Comparison of ENCODE assay signal across 23 cellular contexts in the genomic region with DNA sequence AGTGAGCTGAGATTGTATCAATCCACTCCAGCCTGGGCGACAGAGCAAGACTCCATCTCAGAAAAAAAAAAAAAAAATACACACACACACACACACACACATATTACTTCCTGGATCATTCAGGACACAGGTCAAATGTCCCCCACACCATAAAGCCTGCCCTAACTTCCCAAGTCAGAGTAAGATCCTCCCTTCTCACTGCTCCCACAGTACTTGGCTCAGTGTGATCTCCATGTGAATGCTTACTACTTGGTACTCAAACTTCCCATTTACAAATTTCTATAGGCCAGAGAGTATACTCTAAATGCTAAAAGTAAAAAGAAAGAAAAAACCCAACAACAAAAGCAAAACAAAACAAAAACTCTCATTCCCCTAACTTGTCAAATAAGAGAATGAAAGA.
"Had no signal": no experiment of that assay in that cellular context is flagged by ENCODE, and none has a peak within 500 bp of the region (broad histone marks: within the 10 kb centered on the region; RNA-seq: fewer than 3 reads in every experiment).

No MANE protein-coding gene starts in this region.

- H3K4me1 Mint-ChIP-seq: memory B cell; naive thymus-derived CD4-positive, alpha-beta T cell had no signal

- H3K4me1 ChIP-seq: colonic mucosa, foreskin keratinocyte, gastroesophageal sphincter, heart left ventricle, left lung, lower lobe of right lung had no signal

- H3K27me3 ChIP-seq: colonic mucosa, esophagus muscularis mucosa, foreskin keratinocyte, gastroesophageal sphincter, heart left ventricle, hepatocyte, left lung had no signal

- ATAC-seq: foreskin keratinocyte; gastroesophageal sphincter; heart left ventricle; left cardiac atrium; left lung; left ventricle myocardium superior; lower lobe of right lung; naive thymus-derived CD4-positive, alpha-beta T cell had no signal

- H3K79me2 ChIP-seq: hepatocyte had no signal

- H3K36me3 ChIP-seq: colonic mucosa, esophagus muscularis mucosa, gastroesophageal sphincter, heart left ventricle, left lung, lower lobe of right lung had no signal

- DNase-seq: colonic mucosa; cortex of kidney; effector CD4-positive, alpha-beta T cell; effector memory CD4-positive, alpha-beta T cell; foreskin keratinocyte; heart left ventricle; hypothalamus; left cardiac atrium; left lung; left ventricle myocardium superior; lower lobe of right lung; mesendoderm; midbrain; naive thymus-derived CD4-positive, alpha-beta T cell had no signal

- FAIRE-seq: endothelial cell of umbilical vein, frontal cortex, islet of Langerhans, keratinocyte had no signal

- H3K27ac Mint-ChIP-seq: dendritic cell treated with granulocyte-macrophage colony-stimulating factor and Interleukin-4, amounts not matched to agents 40 ng/mL and 50 ng/mL, for 4 days; memory B cell; naive thymus-derived CD4-positive, alpha-beta T cell had no signal

- H3K4me3 ChIP-seq: colonic mucosa, esophagus muscularis mucosa, gastroesophageal sphincter, heart left ventricle, hepatocyte, left lung, lower lobe of right lung had no signal

- H3K4me3 Mint-ChIP-seq: dendritic cell treated with granulocyte-macrophage colony-stimulating factor and Interleukin-4, amounts not matched to agents 40 ng/mL and 50 ng/mL, for 4 days; memory B cell; naive thymus-derived CD4-positive, alpha-beta T cell had no signal

- H3K27me3 Mint-ChIP-seq: dendritic cell treated with granulocyte-macrophage colony-stimulating factor and Interleukin-4, amounts not matched to agents 40 ng/mL and 50 ng/mL, for 4 days; memory B cell; naive thymus-derived CD4-positive, alpha-beta T cell had no signal

- H2AFZ ChIP-seq: hepatocyte had no signal

- H3K27ac ChIP-seq: colonic mucosa, esophagus muscularis mucosa, foreskin keratinocyte, gastroesophageal sphincter, heart left ventricle, hepatocyte, left lung, lower lobe of right lung had no signal

- H3K4me2 ChIP-seq: hepatocyte had no signal

- H3K36me3 Mint-ChIP-seq: memory B cell; naive thymus-derived CD4-positive, alpha-beta T cell had no signal
